24 cellular contexts compared by ENCODE assay signal in genomic region chr7:142560166-142560565, GRCh38.
DNase-seq lines count a peak whose midpoint lies in the region; ATAC-seq and TF ChIP-seq lines count a peak whose summit lies in the region.
"Had no signal": no experiment of that assay in that cellular context is flagged by ENCODE, and none has a peak within 500 bp of the region (broad histone marks: within the 10 kb centered on the region; RNA-seq: fewer than 3 reads in every experiment).

No MANE protein-coding gene starts in this region.

- intact Hi-C loops in posterior cingulate gyrus (cut with DNase I) = no loop called here

- POLR2A ChIA-PET in CD8-positive, alpha-beta memory T cell (lab: Charles Lee) = no interaction called here
- POLR2A ChIA-PET in activated CD4-positive, alpha-beta memory T cell treated with anti-CD3 and anti-CD28 coated beads, Interleukin-2, amount 10 ng/mL, durations not matched to agents 7 days and 5 days (lab: Charles Lee) = no interaction called here

- DNase-seq in CD8-positive, alpha-beta memory T cell = no peak
- DNase-seq in ELR (ENCODE audit: low read depth) (peak; percentile 40), fibroblast of lung (ENCODE audit: low read depth in 2 of 2) (peak in 1 of 2 donors; percentile 38), dermis blood vessel endothelial cell (no peak), posterior cingulate gyrus (no peak)
- DNase-seq in activated CD4-positive, alpha-beta memory T cell treated with anti-CD3 and anti-CD28 coated beads, Interleukin-2, amount 10 ng/mL, durations not matched to agents 7 days and 5 days = no peak
- no peak for DNase-seq in natural killer cell treated with Interleukin-12 subunit alpha and Interleukin-12 subunit beta and Interleukin-15 and Interleukin-18, amount 100 ng/mL, for 72 hours (ENCODE audit: low spot score)
- DNase-seq in stimulated activated naive CD8-positive, alpha-beta T cell treated with anti-CD3 and anti-CD28 coated beads, Interleukin-15, Interleukin-2, amounts not matched to agents 100 U/mL and 50 U/mL, for 24 hours = no peak
- DNase-seq: activated CD4-positive, CD25-positive, alpha-beta regulatory T cell; activated T-cell treated with anti-CD3 and anti-CD28 coated beads, Interleukin-2, amount 50 U/mL, for 24 hours; DMS 273 treated with DMSO at 0.1 percent for 48 hours; GF-D8; heart right ventricle; NCI-H1436 treated with DMSO at 0.1 percent for 48 hours; NCI-H2171 treated with DMSO at 0.1 percent for 48 hours; NCI-H524; Peyer's patch; psoas muscle; stimulated activated CD4-positive, alpha-beta T cell treated with anti-CD3 and anti-CD28 coated beads, Interleukin-1b, Interleukin-23, amount 100 ng/mL, for 48 hours; substantia nigra; upper lobe of right lung had no signal

- peaks cover 2 to 8% of the 10 kb centered on the region in 2 donors for H3K27me3 Mint-ChIP-seq in CD8-positive, alpha-beta memory T cell
- peaks cover 8% of the 10 kb centered on the region for H3K27me3 Mint-ChIP-seq in activated CD4-positive, alpha-beta memory T cell treated with anti-CD3 and anti-CD28 coated beads, Interleukin-2, amount 10 ng/mL, durations not matched to agents 7 days and 5 days
- H3K27me3 Mint-ChIP-seq in natural killer cell treated with Interleukin-12 subunit alpha and Interleukin-12 subunit beta and Interleukin-15 and Interleukin-18, amount 100 ng/mL, for 72 hours = peaks cover 14 to 43% of the 10 kb centered on the region in 2 donors

- ATAC-seq in natural killer cell treated with Interleukin-12 subunit alpha and Interleukin-12 subunit beta and Interleukin-15 and Interleukin-18, amount 100 ng/mL, for 72 hours = no peak
- ATAC-seq in stimulated activated naive CD8-positive, alpha-beta T cell treated with anti-CD3 and anti-CD28 coated beads, Interleukin-15, Interleukin-2, amounts not matched to agents 100 U/mL and 50 U/mL, for 24 hours = no peak
- ATAC-seq: GM23338, heart right ventricle, K562, psoas muscle, upper lobe of right lung had no signal

- no peaks in the 10 kb centered on the region for H3K79me2 ChIP-seq in fibroblast of lung (ENCODE audit: control insufficient read depth, insufficient read depth, low read length)

- no peak overlapping the region for H3K27ac Mint-ChIP-seq in CD8-positive, alpha-beta memory T cell
- peak overlapping the region; percentile 6 for H3K27ac Mint-ChIP-seq in activated CD4-positive, alpha-beta memory T cell treated with anti-CD3 and anti-CD28 coated beads, Interleukin-2, amount 10 ng/mL, durations not matched to agents 7 days and 5 days
- H3K27ac Mint-ChIP-seq in natural killer cell treated with Interleukin-12 subunit alpha and Interleukin-12 subunit beta and Interleukin-15 and Interleukin-18, amount 100 ng/mL, for 72 hours = no peak overlapping the region
- H3K27ac Mint-ChIP-seq: activated T-cell treated with anti-CD3 and anti-CD28 coated beads, Interleukin-2, amount 50 U/mL, for 24 hours; GM23338 had no signal

- H4K20me1 ChIP-seq in fibroblast of lung (ENCODE audit: control insufficient read depth, extremely low read depth, insufficient read depth, low read length) = no peaks in the 10 kb centered on the region

- no peaks in the 10 kb centered on the region for H3K9me3 ChIP-seq in CD8-positive, alpha-beta memory T cell (ENCODE audit: low read length)
- H3K9me3 ChIP-seq in fibroblast of lung (ENCODE audit: control insufficient read depth, insufficient read depth, low read depth, low read length) = no peaks in the 10 kb centered on the region
- H3K9me3 ChIP-seq: heart right ventricle, Peyer's patch, psoas muscle, upper lobe of right lung had no signal

- no peaks in the 10 kb centered on the region for H3K4me1 ChIP-seq in CD8-positive, alpha-beta memory T cell (ENCODE audit: insufficient read depth, low read length)
- H3K4me1 ChIP-seq in fibroblast of lung (ENCODE audit: control insufficient read depth, extremely low read depth, insufficient read depth, low read length) = peaks cover 47% of the 10 kb centered on the region
- H3K4me1 ChIP-seq: Peyer's patch, upper lobe of right lung had no signal

- H3K36me3 Mint-ChIP-seq in CD8-positive, alpha-beta memory T cell = no peaks in the 10 kb centered on the region
- H3K36me3 Mint-ChIP-seq in activated CD4-positive, alpha-beta memory T cell treated with anti-CD3 and anti-CD28 coated beads, Interleukin-2, amount 10 ng/mL, durations not matched to agents 7 days and 5 days (ENCODE audit: low read depth) = no peaks in the 10 kb centered on the region
- no peaks in the 10 kb centered on the region for H3K36me3 Mint-ChIP-seq in natural killer cell treated with Interleukin-12 subunit alpha and Interleukin-12 subunit beta and Interleukin-15 and Interleukin-18, amount 100 ng/mL, for 72 hours

- H3K4me3 Mint-ChIP-seq in CD8-positive, alpha-beta memory T cell = peak overlapping the region in 4 of 7 donors; percentile 11 to 50 (median 36)
- H3K4me3 Mint-ChIP-seq in activated CD4-positive, alpha-beta memory T cell treated with anti-CD3 and anti-CD28 coated beads, Interleukin-2, amount 10 ng/mL, durations not matched to agents 7 days and 5 days = peak overlapping the region; percentile 15
- no peak overlapping the region for H3K4me3 Mint-ChIP-seq in natural killer cell treated with Interleukin-12 subunit alpha and Interleukin-12 subunit beta and Interleukin-15 and Interleukin-18, amount 100 ng/mL, for 72 hours
- H3K4me3 Mint-ChIP-seq: GM23338 had no signal

- no peak overlapping the region for H3K4me2 ChIP-seq in fibroblast of lung (ENCODE audit: extremely low read depth, insufficient read depth, low read length)
- H3K4me2 ChIP-seq: GM23338 had no signal

- no peaks in the 10 kb centered on the region for H3K27me3 ChIP-seq in CD8-positive, alpha-beta memory T cell (ENCODE audit: insufficient read depth, low read length, poor library complexity, severe bottlenecking)
- no peaks in the 10 kb centered on the region for H3K27me3 ChIP-seq in fibroblast of lung (ENCODE audit: control insufficient read depth, insufficient read depth, low read length)
- H3K27me3 ChIP-seq: Peyer's patch, SJSA1 had no signal

- no peaks in the 10 kb centered on the region for H3K36me3 ChIP-seq in CD8-positive, alpha-beta memory T cell (ENCODE audit: insufficient read depth, low read length)
- no peaks in the 10 kb centered on the region for H3K36me3 ChIP-seq in fibroblast of lung (ENCODE audit: control insufficient read depth, insufficient read depth, low read length)
- H3K36me3 ChIP-seq: heart right ventricle, Peyer's patch, SJSA1, upper lobe of right lung had no signal

- no peak for TF ChIP-seq CTCF in fibroblast of lung (conservative IDR thresholded peaks at IDR 0.05 in 1 of 2, IDR thresholded peaks at IDR 0.05 in 1 of 2; ENCODE audit: low read depth in 1 of 2, low read length in 2 of 2)

- peaks cover 0 to 6% (median 5%) of the 10 kb centered on the region in 3 donors for H3K4me1 Mint-ChIP-seq in CD8-positive, alpha-beta memory T cell
- peaks cover 21% of the 10 kb centered on the region for H3K4me1 Mint-ChIP-seq in activated CD4-positive, alpha-beta memory T cell treated with anti-CD3 and anti-CD28 coated beads, Interleukin-2, amount 10 ng/mL, durations not matched to agents 7 days and 5 days
- H3K4me1 Mint-ChIP-seq in natural killer cell treated with Interleukin-12 subunit alpha and Interleukin-12 subunit beta and Interleukin-15 and Interleukin-18, amount 100 ng/mL, for 72 hours (ENCODE audit: low read depth in 2 of 2) = peaks cover 7 to 10% of the 10 kb centered on the region in 2 donors

- no peaks in the 10 kb centered on the region for H3K9me3 Mint-ChIP-seq in CD8-positive, alpha-beta memory T cell
- H3K9me3 Mint-ChIP-seq in activated CD4-positive, alpha-beta memory T cell treated with anti-CD3 and anti-CD28 coated beads, Interleukin-2, amount 10 ng/mL, durations not matched to agents 7 days and 5 days = no peaks in the 10 kb centered on the region
- H3K9me3 Mint-ChIP-seq in natural killer cell treated with Interleukin-12 subunit alpha and Interleukin-12 subunit beta and Interleukin-15 and Interleukin-18, amount 100 ng/mL, for 72 hours = no peaks in the 10 kb centered on the region
- H3K9me3 Mint-ChIP-seq: activated T-cell treated with anti-CD3 and anti-CD28 coated beads, Interleukin-2, amount 50 U/mL, for 24 hours; GM23338 had no signal

- CTCF ChIA-PET in CD8-positive, alpha-beta memory T cell (lab: Charles Lee) = no interaction called here
- CTCF ChIA-PET in activated CD4-positive, alpha-beta memory T cell treated with anti-CD3 and anti-CD28 coated beads, Interleukin-2, amount 10 ng/mL, durations not matched to agents 7 days and 5 days (lab: Charles Lee) = interaction anchor here (0.8 to 3.0 kb wide), 5 partner anchors 21 to 238 kb away, joined by 3 to 34 read pairs (median 4); no protein-coding TSS in a partner anchor

- no peak overlapping the region for H3K27ac ChIP-seq in CD8-positive, alpha-beta memory T cell (ENCODE audit: low read depth, low read length)
- peak overlapping the region; percentile 25 for H3K27ac ChIP-seq in fibroblast of lung (ENCODE audit: insufficient read depth, low read length)
- H3K27ac ChIP-seq: heart right ventricle, Peyer's patch, psoas muscle, SJSA1, upper lobe of right lung had no signal

- no peak overlapping the region for H2AFZ ChIP-seq in fibroblast of lung (ENCODE audit: low read length)
- H2AFZ ChIP-seq: GM23338 had no signal

- H3K4me3 ChIP-seq in CD8-positive, alpha-beta memory T cell (ENCODE audit: low read length) = no peak overlapping the region
- no peak overlapping the region for H3K4me3 ChIP-seq in fibroblast of lung (replicated peaks in 1 of 4; ENCODE audit: control extremely low read depth in 1 of 4, insufficient read depth in 1 of 4, low read depth in 3 of 4, low read length in 4 of 4)
- H3K4me3 ChIP-seq: GM23338, heart right ventricle, K562, Peyer's patch, psoas muscle, SJSA1, upper lobe of right lung had no signal

- no peak overlapping the region for H3K9ac ChIP-seq in fibroblast of lung (ENCODE audit: insufficient read depth, low read length)
